8 cellular contexts compared by ENCODE assay signal in genomic region chr15:89690276-89691218, GRCh38. TPM values are rescaled to one million over a fixed set of nuclear protein-coding genes. Genes with fewer than 3 reads are reported as not detected.
A peak's percentile ranks its signal among the peaks of the same experiment; 100 is the strongest.
DNase-seq lines count a peak whose midpoint lies in the region; ATAC-seq lines count a peak whose summit lies in the region.

Gene PEX11A (minus strand): TSS chr15:89690754. CDS start chr15:89690632, 122 bp downstream.
Gene WDR93 (plus strand): TSS chr15:89690811. CDS start chr15:89701747, 10,936 bp downstream.

- H3K36me3 ChIP-seq in neuronal stem cell (replicated peaks in 1 of 2; ENCODE audit: control insufficient read depth in 2 of 2, insufficient read depth in 2 of 2, low read length in 2 of 2), result no peaks in the 10 kb centered on the region
- peaks cover 0 to 4% of the 10 kb centered on the region in 2 donors for H3K36me3 ChIP-seq in stomach smooth muscle (ENCODE audit: control insufficient read depth in 2 of 2, insufficient read depth in 2 of 2, low read length in 2 of 2)

- peak within 1 kb of the TSS; percentile 29 for H3K23ac ChIP-seq in neuronal stem cell (ENCODE audit: low read depth, low read length, poor library complexity)

- H3K27me3 ChIP-seq in neuronal stem cell (ENCODE audit: control insufficient read depth in 3 of 3, insufficient read depth in 3 of 3, low read depth in 1 of 3, low read length in 3 of 3) (peaks cover 0 to 26% (median 6%) of the 10 kb centered on the region in 3 experiments), stomach smooth muscle (ENCODE audit: control insufficient read depth in 1 of 2, insufficient read depth in 2 of 2, low read length in 2 of 2) (no peaks in the 10 kb centered on the region)

- no CpG with 5 or more reads among the region's 60 CpGs for WGBS in neuronal stem cell (ENCODE audit: extremely low coverage in 2 of 2, insufficient read length in 2 of 2, insufficient replicate concordance in 1 of 2), 2 donors

- no peak within 1 kb of the TSS for H4K91ac ChIP-seq in neuronal stem cell (ENCODE audit: low read depth, low read length, poor library complexity)

- H2AFZ ChIP-seq in neuronal stem cell (ENCODE audit: low read length), result peak within 1 kb of the TSS; percentile 90

- DNase-seq in DMS79 (lab: John Stamatoyannopoulos, UW) (peak; percentile 36), KG1 (lab: John Stamatoyannopoulos, UW) (peak; percentile 62), SHP77 treated with DMSO at 0.1 percent for 48 hours (lab: John Stamatoyannopoulos, UW) (peak; percentile 45), activated gamma-delta T cell treated with Interleukin-2 at 50 U/mL for 16 hours (peak; percentile 67), germinal center (ENCODE audit: low spot score) (peak; percentile 84), neuronal stem cell (ENCODE audit: low spot score) (peak; percentile 54)

- peak within 1 kb of the TSS; percentile 61 to 94 for H3K4me3 ChIP-seq in neuronal stem cell (ENCODE audit: low read length in 2 of 2)
- H3K4me3 ChIP-seq in stomach smooth muscle (ENCODE audit: low read length in 2 of 2), result peak within 1 kb of the TSS; percentile 97 to 99

- H4K8ac ChIP-seq in neuronal stem cell (ENCODE audit: low read depth, low read length), result peak within 1 kb of the TSS; percentile 52

- H2AK5ac ChIP-seq in neuronal stem cell (ENCODE audit: low read depth, low read length), result no peak within 1 kb of the TSS

- H3K4ac ChIP-seq in neuronal stem cell (ENCODE audit: low read length), result peak within 1 kb of the TSS; percentile 17

- no peak within 1 kb of the TSS for H2BK5ac ChIP-seq in neuronal stem cell (ENCODE audit: low read length)

- H2BK12ac ChIP-seq in neuronal stem cell (ENCODE audit: low read length), result no peak within 1 kb of the TSS

- ATAC-seq in GM21723 (IDR thresholded peaks at IDR 0.05; ENCODE audit: unreplicated experiment), result peak; percentile 93

- H3K9me3 ChIP-seq in neuronal stem cell (replicated peaks in 1 of 2; ENCODE audit: control insufficient read depth in 2 of 2, insufficient read depth in 1 of 2, low read depth in 1 of 2, low read length in 2 of 2) (peaks cover 0 to 2% of the 10 kb centered on the region in 2 donors), stomach smooth muscle (ENCODE audit: control insufficient read depth in 2 of 2, low read length in 2 of 2) (no peaks in the 10 kb centered on the region)

- H3K27ac ChIP-seq in neuronal stem cell (replicated peaks; ENCODE audit: low read length) (no peak within 1 kb of the TSS), stomach smooth muscle (ENCODE audit: low read length) (no peak within 1 kb of the TSS)

- H3K18ac ChIP-seq in neuronal stem cell (ENCODE audit: low read length), result peak within 1 kb of the TSS; percentile 89

- H3K79me1 ChIP-seq in neuronal stem cell (ENCODE audit: low read depth, low read length), result no peaks in the 10 kb centered on the region

- no peak within 1 kb of the TSS for H2BK15ac ChIP-seq in neuronal stem cell (ENCODE audit: low read length)

- peak within 1 kb of the TSS; percentile 88 for H3K4me2 ChIP-seq in neuronal stem cell (ENCODE audit: insufficient read depth, low read length, poor library complexity, severe bottlenecking)

- no peak within 1 kb of the TSS for H2BK120ac ChIP-seq in neuronal stem cell (ENCODE audit: low read depth, low read length)

- H3K4me1 ChIP-seq in neuronal stem cell (ENCODE audit: control insufficient read depth in 2 of 2, insufficient read depth in 1 of 2, low read depth in 1 of 2, low read length in 2 of 2) (peaks cover 0 to 2% of the 10 kb centered on the region in 2 donors), stomach smooth muscle (ENCODE audit: control insufficient read depth, insufficient read depth, low read length) (peaks cover 8% of the 10 kb centered on the region)

- H3K14ac ChIP-seq in neuronal stem cell (ENCODE audit: low read length), result no peak within 1 kb of the TSS

- peak within 1 kb of the TSS; percentile 86 for H3K9ac ChIP-seq in neuronal stem cell (ENCODE audit: low read depth, low read length, poor library complexity)
- H3K9ac ChIP-seq in stomach smooth muscle (ENCODE audit: low read length in 2 of 2), result peak within 1 kb of the TSS; percentile 84 to 89

RNA-seq across cellular contexts. Expression of gene PEX11A, which starts in this region (rescaled TPM):
- polyA plus RNA-seq in neuronal stem cell (2013, experiment 1 of 2), result 5.4 TPM
- polyA plus RNA-seq in neuronal stem cell (2013, experiment 2 of 2), result 4.5 TPM

RNA-seq across cellular contexts. Expression of gene WDR93, which starts in this region (rescaled TPM):
- polyA plus RNA-seq in neuronal stem cell (2013, experiment 1 of 2), result 0.26 TPM
- 0.29 TPM for polyA plus RNA-seq in neuronal stem cell (2013, experiment 2 of 2)
